Comparison of ENCODE assay signal across 1 cellular context in the genomic region with DNA sequence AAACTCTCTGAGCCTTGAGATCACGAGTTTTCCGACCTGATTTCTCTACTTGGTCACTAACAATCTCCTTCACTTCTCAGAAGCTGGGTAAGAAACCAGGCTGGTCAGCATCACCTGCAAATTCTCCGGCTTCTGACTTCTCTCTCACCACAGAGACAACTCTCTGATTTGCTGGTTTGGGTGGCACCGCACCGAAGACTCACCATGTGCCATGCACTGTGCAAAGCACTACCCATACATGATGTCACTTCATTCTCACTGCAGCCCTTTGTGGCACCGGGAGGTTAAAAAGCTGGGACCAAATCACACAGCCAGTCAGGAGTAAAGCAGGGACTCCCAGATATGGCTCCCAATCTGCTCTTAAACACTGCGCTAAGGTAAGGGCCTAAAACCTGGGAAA.
TF ChIP-seq lines count a peak whose summit lies in the region.

No MANE protein-coding gene starts in this region.

TF ChIP-seq in HepG2, 621 proteins besides CTCF, POLR2A, EP300 and RAD21 (continues in another document):
- TF ChIP-seq, protein P1, sequence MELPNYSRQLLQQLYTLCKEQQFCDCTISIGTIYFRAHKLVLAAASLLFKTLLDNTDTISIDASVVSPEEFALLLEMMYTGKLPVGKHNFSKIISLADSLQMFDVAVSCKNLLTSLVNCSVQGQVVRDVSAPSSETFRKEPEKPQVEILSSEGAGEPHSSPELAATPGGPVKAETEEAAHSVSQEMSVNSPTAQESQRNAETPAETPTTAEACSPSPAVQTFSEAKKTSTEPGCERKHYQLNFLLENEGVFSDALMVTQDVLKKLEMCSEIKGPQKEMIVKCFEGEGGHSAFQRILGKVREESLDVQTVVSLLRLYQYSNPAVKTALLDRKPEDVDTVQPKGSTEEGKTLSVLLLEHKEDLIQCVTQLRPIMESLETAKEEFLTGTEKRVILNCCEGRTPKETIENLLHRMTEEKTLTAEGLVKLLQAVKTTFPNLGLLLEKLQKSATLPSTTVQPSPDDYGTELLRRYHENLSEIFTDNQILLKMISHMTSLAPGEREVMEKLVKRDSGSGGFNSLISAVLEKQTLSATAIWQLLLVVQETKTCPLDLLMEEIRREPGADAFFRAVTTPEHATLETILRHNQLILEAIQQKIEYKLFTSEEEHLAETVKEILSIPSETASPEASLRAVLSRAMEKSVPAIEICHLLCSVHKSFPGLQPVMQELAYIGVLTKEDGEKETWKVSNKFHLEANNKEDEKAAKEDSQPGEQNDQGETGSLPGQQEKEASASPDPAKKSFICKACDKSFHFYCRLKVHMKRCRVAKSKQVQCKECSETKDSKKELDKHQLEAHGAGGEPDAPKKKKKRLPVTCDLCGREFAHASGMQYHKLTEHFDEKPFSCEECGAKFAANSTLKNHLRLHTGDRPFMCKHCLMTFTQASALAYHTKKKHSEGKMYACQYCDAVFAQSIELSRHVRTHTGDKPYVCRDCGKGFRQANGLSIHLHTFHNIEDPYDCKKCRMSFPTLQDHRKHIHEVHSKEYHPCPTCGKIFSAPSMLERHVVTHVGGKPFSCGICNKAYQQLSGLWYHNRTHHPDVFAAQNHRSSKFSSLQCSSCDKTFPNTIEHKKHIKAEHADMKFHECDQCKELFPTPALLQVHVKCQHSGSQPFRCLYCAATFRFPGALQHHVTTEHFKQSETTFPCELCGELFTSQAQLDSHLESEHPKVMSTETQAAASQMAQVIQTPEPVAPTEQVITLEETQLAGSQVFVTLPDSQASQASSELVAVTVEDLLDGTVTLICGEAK (IDR thresholded peaks at IDR 0.05), result no peak
- TF ChIP-seq, protein P1 (CRISPR knock-in tag; IDR thresholded peaks at IDR 0.05), result no peak
- TF ChIP-seq, protein P2, sequence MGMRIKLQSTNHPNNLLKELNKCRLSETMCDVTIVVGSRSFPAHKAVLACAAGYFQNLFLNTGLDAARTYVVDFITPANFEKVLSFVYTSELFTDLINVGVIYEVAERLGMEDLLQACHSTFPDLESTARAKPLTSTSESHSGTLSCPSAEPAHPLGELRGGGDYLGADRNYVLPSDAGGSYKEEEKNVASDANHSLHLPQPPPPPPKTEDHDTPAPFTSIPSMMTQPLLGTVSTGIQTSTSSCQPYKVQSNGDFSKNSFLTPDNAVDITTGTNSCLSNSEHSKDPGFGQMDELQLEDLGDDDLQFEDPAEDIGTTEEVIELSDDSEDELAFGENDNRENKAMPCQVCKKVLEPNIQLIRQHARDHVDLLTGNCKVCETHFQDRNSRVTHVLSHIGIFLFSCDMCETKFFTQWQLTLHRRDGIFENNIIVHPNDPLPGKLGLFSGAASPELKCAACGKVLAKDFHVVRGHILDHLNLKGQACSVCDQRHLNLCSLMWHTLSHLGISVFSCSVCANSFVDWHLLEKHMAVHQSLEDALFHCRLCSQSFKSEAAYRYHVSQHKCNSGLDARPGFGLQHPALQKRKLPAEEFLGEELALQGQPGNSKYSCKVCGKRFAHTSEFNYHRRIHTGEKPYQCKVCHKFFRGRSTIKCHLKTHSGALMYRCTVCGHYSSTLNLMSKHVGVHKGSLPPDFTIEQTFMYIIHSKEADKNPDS (CRISPR knock-in tag; IDR thresholded peaks at IDR 0.05), result 0 out of 2 replicates have a peak, but pooled peaks have one; percentile 24
- TF ChIP-seq NFE2 (CRISPR knock-in tag; IDR thresholded peaks at IDR 0.05), result no peak
- no peak for TF ChIP-seq THYN1 (CRISPR knock-in tag; IDR thresholded peaks at IDR 0.05; ENCODE audit: borderline replicate concordance, low read depth)
- no peak for TF ChIP-seq ZNF264 (CRISPR knock-in tag; IDR thresholded peaks at IDR 0.05)
- no peak for TF ChIP-seq REST (IDR thresholded peaks at IDR 0.05; ENCODE audit: borderline replicate concordance in 1 of 2, low read depth in 1 of 2, low read length in 2 of 2)
- no peak for TF ChIP-seq TBL1XR1 (IDR thresholded peaks at IDR 0.05; ENCODE audit: borderline replicate concordance, low read length, partially characterized antibody)
- no peak for TF ChIP-seq LCORL (IDR thresholded peaks at IDR 0.05)
- TF ChIP-seq LCORL (CRISPR knock-in tag; IDR thresholded peaks at IDR 0.05), result peak; percentile 10; the same call in 1 of the 2 replicates
- TF ChIP-seq SUZ12 (IDR thresholded peaks at IDR 0.05; ENCODE audit: low read depth, low read length), result no peak
- TF ChIP-seq ZMYM3 (CRISPR knock-in tag; IDR thresholded peaks at IDR 0.05), result no peak
- TF ChIP-seq ZNF577 (CRISPR knock-in tag; IDR thresholded peaks at IDR 0.05; ENCODE audit: borderline replicate concordance, low read depth), result no peak
- TF ChIP-seq ZNF879 (CRISPR knock-in tag; IDR thresholded peaks at IDR 0.05), result no peak
- TF ChIP-seq, protein P3, sequence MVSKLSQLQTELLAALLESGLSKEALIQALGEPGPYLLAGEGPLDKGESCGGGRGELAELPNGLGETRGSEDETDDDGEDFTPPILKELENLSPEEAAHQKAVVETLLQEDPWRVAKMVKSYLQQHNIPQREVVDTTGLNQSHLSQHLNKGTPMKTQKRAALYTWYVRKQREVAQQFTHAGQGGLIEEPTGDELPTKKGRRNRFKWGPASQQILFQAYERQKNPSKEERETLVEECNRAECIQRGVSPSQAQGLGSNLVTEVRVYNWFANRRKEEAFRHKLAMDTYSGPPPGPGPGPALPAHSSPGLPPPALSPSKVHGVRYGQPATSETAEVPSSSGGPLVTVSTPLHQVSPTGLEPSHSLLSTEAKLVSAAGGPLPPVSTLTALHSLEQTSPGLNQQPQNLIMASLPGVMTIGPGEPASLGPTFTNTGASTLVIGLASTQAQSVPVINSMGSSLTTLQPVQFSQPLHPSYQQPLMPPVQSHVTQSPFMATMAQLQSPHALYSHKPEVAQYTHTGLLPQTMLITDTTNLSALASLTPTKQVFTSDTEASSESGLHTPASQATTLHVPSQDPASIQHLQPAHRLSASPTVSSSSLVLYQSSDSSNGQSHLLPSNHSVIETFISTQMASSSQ (IDR thresholded peaks at IDR 0.05; ENCODE audit: low read depth), result no peak
- TF ChIP-seq, protein P3 (CRISPR knock-in tag; IDR thresholded peaks at IDR 0.05; ENCODE audit: borderline replicate concordance), result no peak
- TF ChIP-seq SIX4 (CRISPR knock-in tag; IDR thresholded peaks at IDR 0.05), result no peak
- no peak for TF ChIP-seq ERF (CRISPR knock-in tag; IDR thresholded peaks at IDR 0.05)
- TF ChIP-seq ZNF563 (CRISPR knock-in tag; IDR thresholded peaks at IDR 0.05), result no peak
- TF ChIP-seq MYC (CRISPR knock-in tag; IDR thresholded peaks at IDR 0.05; ENCODE audit: borderline replicate concordance), result no peak
- TF ChIP-seq ARHGAP35 (CRISPR knock-in tag; IDR thresholded peaks at IDR 0.05; ENCODE audit: borderline replicate concordance), result 0 out of 2 replicates have a peak, but pooled peaks have one; percentile 25
- peak; percentile 46; the same call in 1 of the 2 replicates for TF ChIP-seq SKIL (CRISPR knock-in tag; IDR thresholded peaks at IDR 0.05; ENCODE audit: borderline replicate concordance)
- TF ChIP-seq ARID2 (CRISPR knock-in tag; IDR thresholded peaks at IDR 0.05; ENCODE audit: borderline replicate concordance), result no peak
- no peak for TF ChIP-seq CEBPG (CRISPR knock-in tag; IDR thresholded peaks at IDR 0.05)
- TF ChIP-seq THAP9 (CRISPR knock-in tag; IDR thresholded peaks at IDR 0.05; ENCODE audit: borderline replicate concordance), result no peak
- no peak for TF ChIP-seq ZNF614 (CRISPR knock-in tag; IDR thresholded peaks at IDR 0.05; ENCODE audit: borderline replicate concordance)
- no peak for TF ChIP-seq ZNF576 (CRISPR knock-in tag; IDR thresholded peaks at IDR 0.05)
- no peak for TF ChIP-seq MBD4 (IDR thresholded peaks at IDR 0.05; ENCODE audit: borderline replicate concordance, low read length)
- TF ChIP-seq STAG1 (CRISPR knock-in tag; IDR thresholded peaks at IDR 0.05), result no peak
